22 cellular contexts compared by ENCODE assay signal in the genomic region with DNA sequence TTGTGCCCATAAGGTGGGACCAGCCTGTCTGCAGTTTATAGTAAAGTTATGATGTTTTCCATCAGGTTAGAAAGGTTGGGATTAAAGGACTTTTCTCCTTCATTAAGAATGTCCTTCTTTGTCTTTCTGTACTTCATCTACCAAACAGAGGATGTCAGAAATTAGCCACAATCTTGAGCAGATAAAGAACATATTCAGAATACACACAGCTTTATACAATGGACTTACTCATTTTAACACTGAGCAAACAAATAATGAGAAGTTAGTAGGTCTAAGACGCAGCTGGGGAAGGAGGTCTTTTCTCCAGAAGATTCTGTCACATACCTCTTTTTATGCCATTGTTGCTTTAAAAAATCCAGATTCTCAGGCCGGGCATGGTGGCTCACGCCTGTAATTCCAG. TPM values are rescaled to one million over a fixed set of nuclear protein-coding genes. Genes with fewer than 3 reads are reported as not detected.
"Had no signal": no experiment of that assay in that cellular context is flagged by ENCODE, and none has a peak within 500 bp of the region (broad histone marks: within the 10 kb centered on the region; RNA-seq: fewer than 3 reads in every experiment).

No MANE protein-coding gene starts in this region.

- FAIRE-seq: endothelial cell of umbilical vein, islet of Langerhans, keratinocyte had no signal

- ATAC-seq: foreskin keratinocyte, gastrocnemius medialis, heart right ventricle, left cardiac atrium, left lung, left ventricle myocardium superior, lower lobe of right lung, mucosa of descending colon had no signal

- H3K4me3 ChIP-seq: colonic mucosa, esophagus muscularis mucosa, gastrocnemius medialis, heart right ventricle, left lung, lower lobe of right lung, mucosa of descending colon had no signal

- H3K4me3 Mint-ChIP-seq: dendritic cell treated with granulocyte-macrophage colony-stimulating factor and Interleukin-4, amounts not matched to agents 40 ng/mL and 50 ng/mL, for 4 days; mesothelial cell of epicardium had no signal

- H3K27me3 ChIP-seq: colonic mucosa, esophagus muscularis mucosa, foreskin keratinocyte, gastrocnemius medialis, heart right ventricle, left lung had no signal

- DNase-seq: colonic mucosa; cortex of kidney; effector CD4-positive, alpha-beta T cell; effector memory CD4-positive, alpha-beta T cell; foreskin keratinocyte; gastrocnemius medialis; glutamatergic neuron; heart right ventricle; hippocampal formation; left cardiac atrium; left lung; left ventricle myocardium superior; lower lobe of right lung; mesenchymal stem cell; mucosa of descending colon had no signal

- H3K4me1 ChIP-seq: colonic mucosa, left lung, lower lobe of right lung had no signal

- H3K36me3 ChIP-seq: colonic mucosa, esophagus muscularis mucosa, gastrocnemius medialis, heart right ventricle, left lung, lower lobe of right lung had no signal

- H3K27ac Mint-ChIP-seq: dendritic cell treated with granulocyte-macrophage colony-stimulating factor and Interleukin-4, amounts not matched to agents 40 ng/mL and 50 ng/mL, for 4 days; mesothelial cell of epicardium had no signal

- H3K4me1 Mint-ChIP-seq: mesothelial cell of epicardium had no signal

- H3K9me3 ChIP-seq: colonic mucosa, esophagus muscularis mucosa, gastrocnemius medialis, heart right ventricle, left lung, lower lobe of right lung, mucosa of descending colon had no signal

- H3K27ac ChIP-seq: esophagus muscularis mucosa, foreskin keratinocyte, gastrocnemius medialis, heart right ventricle, left lung, lower lobe of right lung had no signal

- H3K27me3 Mint-ChIP-seq: dendritic cell treated with granulocyte-macrophage colony-stimulating factor and Interleukin-4, amounts not matched to agents 40 ng/mL and 50 ng/mL, for 4 days had no signal

- H3K9me3 Mint-ChIP-seq: dendritic cell treated with granulocyte-macrophage colony-stimulating factor and Interleukin-4, amounts not matched to agents 40 ng/mL and 50 ng/mL, for 4 days; mesothelial cell of epicardium had no signal

RNA-seq across cellular contexts. Expression of a gene that starts 57.0 kb away (rescaled TPM):
- total RNA-seq: left ventricle myocardium superior, myocyte had no signal
